ENCODE assay signal across 14 cellular contexts in the genomic region with DNA sequence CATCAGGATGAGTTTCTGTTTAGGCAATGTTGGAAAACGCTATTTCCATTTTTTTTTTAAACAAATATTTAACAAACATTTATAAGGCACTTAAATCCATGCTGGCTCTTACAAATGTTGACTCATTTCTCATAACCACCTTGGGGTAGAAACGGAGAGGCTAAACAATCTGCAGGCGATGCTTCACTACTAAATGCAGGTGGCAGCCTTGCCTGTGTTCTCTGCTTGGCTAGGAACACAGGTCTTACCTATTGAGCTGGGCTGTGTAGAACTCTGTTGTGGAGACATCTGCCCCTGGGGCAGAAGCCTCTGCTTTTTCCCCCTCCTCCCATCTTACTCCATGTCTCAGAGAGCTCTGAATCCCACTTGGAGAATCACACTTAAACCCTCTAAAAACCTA. TPM values are rescaled to one million over a fixed set of nuclear protein-coding genes. Genes with fewer than 3 reads are reported as not detected.
A peak's percentile ranks its signal among the peaks of the same experiment; 100 is the strongest.
DNase-seq lines count a peak whose midpoint lies in the region; ATAC-seq, FAIRE-seq and TF ChIP-seq lines count a peak whose summit lies in the region.
"Had no signal": no experiment of that assay in that cellular context is flagged by ENCODE, and none has a peak within 500 bp of the region (broad histone marks: within the 10 kb centered on the region; RNA-seq: fewer than 3 reads in every experiment).

No MANE protein-coding gene starts in this region.

- WGBS in HepG2 (ENCODE audit: low lambda C conversion rate) = 11% methylated on average over 3 of the region's 3 CpGs

- H3K27ac Mint-ChIP-seq in stimulated activated effector memory CD8-positive, alpha-beta T cell treated with anti-CD3 and anti-CD28 coated beads, Interleukin-12 subunit alpha, Interleukin-12 subunit beta, amount 100 ng/mL, for 72 hours = no peak overlapping the region

- no peaks in the 10 kb centered on the region for H3K4me1 Mint-ChIP-seq in stimulated activated effector memory CD8-positive, alpha-beta T cell treated with anti-CD3 and anti-CD28 coated beads, Interleukin-12 subunit alpha, Interleukin-12 subunit beta, amount 100 ng/mL, for 72 hours
- H3K4me1 Mint-ChIP-seq: central memory CD8-positive, alpha-beta T cell had no signal

- in situ Hi-C loops in T47D (cut with HindIII; ENCODE audit: low pct_unique_long_range_greater_than_20kb, low sequenced_read_pairs) = no loop called here
- in situ Hi-C loops in HepG2 (cut with HindIII; ENCODE audit: extremely low pct_ligation_motif_present, low pct_unique_long_range_greater_than_20kb) = no loop called here

- no peak overlapping the region for H3K9ac ChIP-seq in HepG2 (ENCODE audit: insufficient read depth, low read depth, low read length)
- H3K9ac ChIP-seq: BLaER1 had no signal

- intact Hi-C loops in HepG2 (cut with micrococcal nuclease; ENCODE audit: unreplicated experiment) = no loop called here

- no peak for ATAC-seq in HepG2
- no peak for ATAC-seq in stimulated activated effector memory CD8-positive, alpha-beta T cell treated with anti-CD3 and anti-CD28 coated beads, Interleukin-12 subunit alpha, Interleukin-12 subunit beta, amount 100 ng/mL, for 72 hours

- H3K4me2 ChIP-seq in HepG2 (ENCODE audit: low read depth, low read length) = no peak overlapping the region
- H3K4me2 ChIP-seq: BLaER1 had no signal

- no peak overlapping the region for H3K4me3 Mint-ChIP-seq in stimulated activated effector memory CD8-positive, alpha-beta T cell treated with anti-CD3 and anti-CD28 coated beads, Interleukin-12 subunit alpha, Interleukin-12 subunit beta, amount 100 ng/mL, for 72 hours
- H3K4me3 Mint-ChIP-seq: central memory CD8-positive, alpha-beta T cell had no signal

- no peak for TF ChIP-seq EP300 in HepG2 (IDR thresholded peaks at IDR 0.05; ENCODE audit: low read depth in 2 of 2, low read length in 2 of 2)
- TF ChIP-seq EP300 in HepG2 (CRISPR knock-in tag; IDR thresholded peaks at IDR 0.05; ENCODE audit: borderline replicate concordance) = no peak

- no peaks in the 10 kb centered on the region for H4K20me1 ChIP-seq in HepG2 (ENCODE audit: insufficient read depth, low read length)
- H4K20me1 ChIP-seq: BLaER1 had no signal

- no peaks in the 10 kb centered on the region for H3K9me3 ChIP-seq in HepG2 (ENCODE audit: low read length)

- DNase-seq in ELR (ENCODE audit: low read depth) (peak; percentile 60), NCI-H345 (lab: John Stamatoyannopoulos, UW) (peak; percentile 33), T47D (ENCODE audit: low read depth in 1 of 2, low spot score in 1 of 2) (peak; percentile 32 to 54), HepG2 (ENCODE audit: low spot score) (no peak), A172 (ENCODE audit: low spot score) (no peak), NCI-H2227 treated with DMSO at 0.1 percent for 48 hours (lab: John Stamatoyannopoulos, UW) (no peak), AG08396 (ENCODE audit: low spot score) (no peak)
- no peak for DNase-seq in stimulated activated effector memory CD8-positive, alpha-beta T cell treated with anti-CD3 and anti-CD28 coated beads, Interleukin-12 subunit alpha, Interleukin-12 subunit beta, amount 100 ng/mL, for 72 hours (ENCODE audit: low spot score in 2 of 2)
- DNase-seq: activated gamma-delta T cell, IMR-90 had no signal

- no peak overlapping the region for H2AFZ ChIP-seq in HepG2 (ENCODE audit: low read length)

- no peak for TF ChIP-seq POLR2A in HepG2 (IDR thresholded peaks at IDR 0.05; ENCODE audit: insufficient read depth in 1 of 2, low read depth in 2 of 2, low read length in 2 of 2)

- TF ChIP-seq RAD21 in HepG2 (CRISPR knock-in tag; IDR thresholded peaks at IDR 0.05) = no peak

- CTCF ChIA-PET in HepG2 (lab: Yijun Ruan, JAX; ENCODE audit: low intra/inter-chr PET ratio, low total read pairs) = no interaction called here

- POLR2A ChIA-PET in HepG2 (lab: Yijun Ruan, JAX) = no interaction called here

- no peaks in the 10 kb centered on the region for H3K36me3 ChIP-seq in HepG2 (replicated peaks in 1 of 2; ENCODE audit: control insufficient read depth in 1 of 2, insufficient read depth in 2 of 2, low read length in 2 of 2)
- H3K36me3 ChIP-seq: BLaER1 had no signal

- peaks cover 0 to 19% of the 10 kb centered on the region in 2 experiments; a peak in 3 of 5 replicates for H3K27me3 ChIP-seq in HepG2 (ENCODE audit: control insufficient read depth in 1 of 2, insufficient read depth in 2 of 2, low read length in 2 of 2)
- H3K27me3 ChIP-seq: BLaER1 had no signal

- 0 out of 2 replicates have a peak, but pooled peaks have one; percentile 9 for TF ChIP-seq CTCF in HepG2 (CRISPR knock-in tag; IDR thresholded peaks at IDR 0.05)

- H3K27ac ChIP-seq in HepG2 (ENCODE audit: extremely low read length, insufficient read depth, low read length) = no peak overlapping the region
- H3K27ac ChIP-seq: BLaER1 had no signal

- peaks cover 2% of the 10 kb centered on the region for H3K9me3 Mint-ChIP-seq in stimulated activated effector memory CD8-positive, alpha-beta T cell treated with anti-CD3 and anti-CD28 coated beads, Interleukin-12 subunit alpha, Interleukin-12 subunit beta, amount 100 ng/mL, for 72 hours

- H3K79me2 ChIP-seq in HepG2 (ENCODE audit: insufficient read depth, low read length) = no peaks in the 10 kb centered on the region

- peaks cover 8% of the 10 kb centered on the region; the same call in 1 of the 2 replicates for H3K4me1 ChIP-seq in HepG2 (ENCODE audit: insufficient read depth, low read length)
- H3K4me1 ChIP-seq: BLaER1 had no signal

- no TSS peak for BruUV-seq in HepG2 (replicated peaks; lab: Mats Ljungman, UMichigan)

- H3K36me3 Mint-ChIP-seq in stimulated activated effector memory CD8-positive, alpha-beta T cell treated with anti-CD3 and anti-CD28 coated beads, Interleukin-12 subunit alpha, Interleukin-12 subunit beta, amount 100 ng/mL, for 72 hours = no peaks in the 10 kb centered on the region

- H3K4me3 ChIP-seq in HepG2 (replicated peaks in 1 of 3; ENCODE audit: insufficient read depth in 1 of 3, low read depth in 2 of 3, low read length in 3 of 3) = no peak overlapping the region
- H3K4me3 ChIP-seq: BLaER1 had no signal

- FAIRE-seq in HepG2 (lab: Jason Lieb, UNC) = no peak

RNA-seq across cellular contexts. Expression of gene CXCL1, which starts 1.4 kb away (rescaled TPM):
- 0.15 TPM in 1 of 2 replicates, not detected in the other for total RNA-seq in HepG2 (2016; rRNA removed; fragmentation: Illumina TruSeq; extraction: Trizol)
- not detected in 2 replicates for total RNA-seq in HepG2 (2016; cell fraction: cytosol; rRNA removed; fragmentation: Illumina TruSeq; extraction: Trizol; ENCODE audit: low read depth)
- not detected in 2 replicates for total RNA-seq in HepG2 (2016; cell fraction: insoluble cytoplasmic fraction; rRNA removed; fragmentation: Illumina TruSeq; extraction: Trizol)
- total RNA-seq in HepG2 (2016; cell fraction: membrane; rRNA removed; fragmentation: Illumina TruSeq; extraction: Trizol) = not detected in 2 replicates
- not detected in 2 replicates for total RNA-seq in HepG2 (2016; cell fraction: nucleus; rRNA removed; fragmentation: Illumina TruSeq; extraction: Trizol)
- not detected in 2 replicates for polyA plus RNA-seq in HepG2 (2011; rRNA removed)
- polyA plus RNA-seq in HepG2 (2011; cell fraction: cytosol; rRNA removed) = 0.08 TPM in 1 of 2 replicates, not detected in the other
- polyA plus RNA-seq in HepG2 (2011; cell fraction: nucleus; rRNA removed) = not detected in 2 replicates
- polyA plus RNA-seq in HepG2 (2012) = not detected in 2 replicates
- polyA plus RNA-seq in HepG2 (2016; cell fraction: cytosol; fragmentation: Illumina TruSeq; extraction: Trizol; ENCODE audit: low read depth) = not detected in 2 replicates
- polyA plus RNA-seq in HepG2 (2016; cell fraction: insoluble cytoplasmic fraction; fragmentation: Illumina TruSeq; extraction: Trizol; ENCODE audit: low read depth) = not detected in 2 replicates
- polyA plus RNA-seq in HepG2 (2016; cell fraction: membrane; fragmentation: Illumina TruSeq; extraction: Trizol; ENCODE audit: low read depth) = not detected in 2 replicates
- not detected in 2 replicates for polyA plus RNA-seq in HepG2 (2016; cell fraction: nucleus; fragmentation: Illumina TruSeq; extraction: Trizol; ENCODE audit: insufficient read depth, low read depth)
- polyA minus RNA-seq in HepG2 (2011; rRNA and poly(A)+ RNA removed; ENCODE audit: low replicate concordance) = not detected in 2 replicates
- not detected in 2 replicates for polyA minus RNA-seq in HepG2 (2011; cell fraction: cytosol; rRNA and poly(A)+ RNA removed)
- polyA minus RNA-seq in HepG2 (2011; cell fraction: nucleus; rRNA and poly(A)+ RNA removed) = not detected in 2 replicates
- not detected in 2 replicates for total RNA-seq in A172 (2014; rRNA removed; shearing (Covaris generic))
- total RNA-seq: IMR-90 had no signal

RNA-seq across cellular contexts. Expression of gene PF4V1, which starts 14.7 kb away (rescaled TPM):
- total RNA-seq in HepG2 (2016; rRNA removed; fragmentation: Illumina TruSeq; extraction: Trizol) = not detected in 2 replicates
- not detected in 2 replicates for total RNA-seq in HepG2 (2016; cell fraction: cytosol; rRNA removed; fragmentation: Illumina TruSeq; extraction: Trizol; ENCODE audit: low read depth)
- not detected in 2 replicates for total RNA-seq in HepG2 (2016; cell fraction: insoluble cytoplasmic fraction; rRNA removed; fragmentation: Illumina TruSeq; extraction: Trizol)
- not detected in 2 replicates for total RNA-seq in HepG2 (2016; cell fraction: membrane; rRNA removed; fragmentation: Illumina TruSeq; extraction: Trizol)
- total RNA-seq in HepG2 (2016; cell fraction: nucleus; rRNA removed; fragmentation: Illumina TruSeq; extraction: Trizol) = not detected in 2 replicates
- not detected in 2 replicates for polyA plus RNA-seq in HepG2 (2011; rRNA removed)
- polyA plus RNA-seq in HepG2 (2011; cell fraction: cytosol; rRNA removed) = not detected in 2 replicates
- polyA plus RNA-seq in HepG2 (2011; cell fraction: nucleus; rRNA removed) = not detected in 2 replicates
- not detected in 2 replicates for polyA plus RNA-seq in HepG2 (2012)
- polyA plus RNA-seq in HepG2 (2016; cell fraction: cytosol; fragmentation: Illumina TruSeq; extraction: Trizol; ENCODE audit: low read depth) = not detected in 2 replicates
- not detected in 2 replicates for polyA plus RNA-seq in HepG2 (2016; cell fraction: insoluble cytoplasmic fraction; fragmentation: Illumina TruSeq; extraction: Trizol; ENCODE audit: low read depth)
- polyA plus RNA-seq in HepG2 (2016; cell fraction: membrane; fragmentation: Illumina TruSeq; extraction: Trizol; ENCODE audit: low read depth) = not detected in 2 replicates
- polyA plus RNA-seq in HepG2 (2016; cell fraction: nucleus; fragmentation: Illumina TruSeq; extraction: Trizol; ENCODE audit: insufficient read depth, low read depth) = not detected in 2 replicates
- not detected in 2 replicates for polyA minus RNA-seq in HepG2 (2011; rRNA and poly(A)+ RNA removed; ENCODE audit: low replicate concordance)
- not detected in 2 replicates for polyA minus RNA-seq in HepG2 (2011; cell fraction: cytosol; rRNA and poly(A)+ RNA removed)
- not detected in 2 replicates for polyA minus RNA-seq in HepG2 (2011; cell fraction: nucleus; rRNA and poly(A)+ RNA removed)
- total RNA-seq in A172 (2014; rRNA removed; shearing (Covaris generic)) = not detected in 2 replicates
- total RNA-seq: IMR-90, kidney epithelial cell, omental fat pad had no signal
- polyA plus RNA-seq: IMR-90 had no signal

RNA-seq across cellular contexts. Expression of gene CXCL6, which starts 31.3 kb away (rescaled TPM):
- total RNA-seq in HepG2 (2016; rRNA removed; fragmentation: Illumina TruSeq; extraction: Trizol) = not detected in 2 replicates
- not detected in 2 replicates for total RNA-seq in HepG2 (2016; cell fraction: cytosol; rRNA removed; fragmentation: Illumina TruSeq; extraction: Trizol; ENCODE audit: low read depth)
- not detected in 2 replicates for total RNA-seq in HepG2 (2016; cell fraction: insoluble cytoplasmic fraction; rRNA removed; fragmentation: Illumina TruSeq; extraction: Trizol)
- not detected in 2 replicates for total RNA-seq in HepG2 (2016; cell fraction: membrane; rRNA removed; fragmentation: Illumina TruSeq; extraction: Trizol)
- not detected in 2 replicates for total RNA-seq in HepG2 (2016; cell fraction: nucleus; rRNA removed; fragmentation: Illumina TruSeq; extraction: Trizol)
- not detected in 2 replicates for polyA plus RNA-seq in HepG2 (2011; rRNA removed)
- not detected in 2 replicates for polyA plus RNA-seq in HepG2 (2011; cell fraction: cytosol; rRNA removed)
- not detected in 2 replicates for polyA plus RNA-seq in HepG2 (2011; cell fraction: nucleus; rRNA removed)
- not detected in 2 replicates for polyA plus RNA-seq in HepG2 (2012)
- polyA plus RNA-seq in HepG2 (2016; cell fraction: cytosol; fragmentation: Illumina TruSeq; extraction: Trizol; ENCODE audit: low read depth) = not detected in 2 replicates
- not detected in 2 replicates for polyA plus RNA-seq in HepG2 (2016; cell fraction: insoluble cytoplasmic fraction; fragmentation: Illumina TruSeq; extraction: Trizol; ENCODE audit: low read depth)
- not detected in 2 replicates for polyA plus RNA-seq in HepG2 (2016; cell fraction: membrane; fragmentation: Illumina TruSeq; extraction: Trizol; ENCODE audit: low read depth)
- polyA plus RNA-seq in HepG2 (2016; cell fraction: nucleus; fragmentation: Illumina TruSeq; extraction: Trizol; ENCODE audit: insufficient read depth, low read depth) = not detected in 2 replicates
- polyA minus RNA-seq in HepG2 (2011; rRNA and poly(A)+ RNA removed; ENCODE audit: low replicate concordance) = not detected in 2 replicates
- not detected in 2 replicates for polyA minus RNA-seq in HepG2 (2011; cell fraction: cytosol; rRNA and poly(A)+ RNA removed)
- not detected in 2 replicates for polyA minus RNA-seq in HepG2 (2011; cell fraction: nucleus; rRNA and poly(A)+ RNA removed)
- not detected in 2 replicates for total RNA-seq in A172 (2014; rRNA removed; shearing (Covaris generic))
- total RNA-seq: IMR-90 had no signal
- polyA plus RNA-seq: IMR-90 had no signal

Comparison
In these comparisons a context has a peak if more than half of its experiments do, and no peak if none do; other contexts are left out.
1. DNase-seq: peak in ELR (single experiment), NCI-H345 (single experiment) and T47D (2 of 2); none in HepG2 (single experiment), A172 (single experiment), stimulated activated effector memory CD8-positive, alpha-beta T cell treated with anti-CD3 and anti-CD28 coated beads, Interleukin-12 subunit alpha, Interleukin-12 subunit beta, amount 100 ng/mL, for 72 hours (0 of 2), NCI-H2227 treated with DMSO at 0.1 percent for 48 hours (single experiment) and AG08396 (single experiment).